ENCODE assay signal across 1 cellular context in genomic region chr19:10577951-10578350, GRCh38.
TF ChIP-seq lines count a peak whose summit lies in the region.

No MANE protein-coding gene starts in this region.

TF ChIP-seq in HepG2, 621 proteins besides CTCF, POLR2A, EP300 and RAD21:
- TF ChIP-seq, protein P1, sequence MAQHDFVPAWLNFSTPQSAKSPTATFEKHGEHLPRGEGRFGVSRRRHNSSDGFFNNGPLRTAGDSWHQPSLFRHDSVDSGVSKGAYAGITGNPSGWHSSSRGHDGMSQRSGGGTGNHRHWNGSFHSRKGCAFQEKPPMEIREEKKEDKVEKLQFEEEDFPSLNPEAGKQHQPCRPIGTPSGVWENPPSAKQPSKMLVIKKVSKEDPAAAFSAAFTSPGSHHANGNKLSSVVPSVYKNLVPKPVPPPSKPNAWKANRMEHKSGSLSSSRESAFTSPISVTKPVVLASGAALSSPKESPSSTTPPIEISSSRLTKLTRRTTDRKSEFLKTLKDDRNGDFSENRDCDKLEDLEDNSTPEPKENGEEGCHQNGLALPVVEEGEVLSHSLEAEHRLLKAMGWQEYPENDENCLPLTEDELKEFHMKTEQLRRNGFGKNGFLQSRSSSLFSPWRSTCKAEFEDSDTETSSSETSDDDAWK (CRISPR knock-in tag; IDR thresholded peaks at IDR 0.05): no peak
- TF ChIP-seq PRDM10 (CRISPR knock-in tag; IDR thresholded peaks at IDR 0.05; ENCODE audit: low read depth): peak; percentile 90
- peak; percentile 87 for TF ChIP-seq ZNF629 (CRISPR knock-in tag; conservative IDR thresholded peaks at IDR 0.05)
